29 cellular contexts compared by ENCODE assay signal in the genomic region with DNA sequence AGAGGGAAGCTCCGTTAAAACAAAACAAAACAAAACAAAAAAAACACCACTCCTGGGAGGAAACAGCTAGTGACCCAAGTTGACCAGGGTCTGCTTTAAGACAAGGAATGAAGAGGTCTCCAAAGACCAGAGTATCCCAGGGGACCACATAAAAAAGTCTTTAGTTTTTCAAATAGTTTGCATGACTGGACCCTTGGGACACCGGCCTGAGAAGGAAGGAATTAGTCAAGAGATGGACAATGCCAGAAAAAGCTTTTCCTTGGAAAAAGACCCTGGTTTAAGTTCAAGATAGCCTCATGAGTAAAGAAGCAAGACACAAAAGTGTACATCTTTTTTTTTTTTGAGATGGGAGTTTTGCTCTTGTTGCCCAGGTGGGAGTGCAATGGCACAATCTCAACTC. TPM values are rescaled to one million over a fixed set of nuclear protein-coding genes. Genes with fewer than 3 reads are reported as not detected.
"Had no signal": no experiment of that assay in that cellular context is flagged by ENCODE, and none has a peak within 500 bp of the region (broad histone marks: within the 10 kb centered on the region; RNA-seq: fewer than 3 reads in every experiment).

No MANE protein-coding gene starts in this region.

- H3K9me3 ChIP-seq: colonic mucosa had no signal

- H3K4me3 ChIP-seq: breast epithelium, cardiac muscle cell, colonic mucosa, esophagus squamous epithelium had no signal

- H3K27ac Mint-ChIP-seq: activated CD4-positive, alpha-beta T cell treated with anti-CD3 and anti-CD28 coated beads for 36 hours; activated CD4-positive, alpha-beta T cell treated with anti-CD3 and anti-CD28 coated beads, Interleukin-2, amount 10 ng/mL, durations not matched to agents 24 days and 14 days; activated CD8-positive, alpha-beta T cell treated with anti-CD3 and anti-CD28 coated beads for 36 hours; activated naive CD4-positive, alpha-beta T cell treated with anti-CD3 and anti-CD28 coated beads for 36 hours; activated naive CD4-positive, alpha-beta T cell treated with anti-CD3 and anti-CD28 coated beads, Interleukin-2, amount 50 U/mL, for 24 hours; activated naive CD8-positive, alpha-beta T cell treated with anti-CD3 and anti-CD28 coated beads for 36 hours; activated naive CD8-positive, alpha-beta T cell treated with anti-CD3 and anti-CD28 coated beads, Interleukin-2, amount 50 U/mL, for 24 hours; activated T-helper 1 cell treated with anti-CD3 and anti-CD28 coated beads, Interleukin-12 subunit alpha, Interleukin-12 subunit beta, Interleukin-2, Interleukin-4 antibody, amounts not matched to agents 30 ng/mL and 10 ng/mL and 1 ng/mL, durations not matched to agents 14 hours and 24 hours and 36 hours; activated T-helper 2 cell treated with anti-CD3 and anti-CD28 coated beads, Interferon-gamma antibody, Interleukin-2, Interleukin-4, amounts not matched to agents 10 μg/mL and 5 μg/mL and 100 μg/mL, durations not matched to agents 14 hours and 24 hours and 36 hours had no signal

- H3K27me3 ChIP-seq: ascending aorta, breast epithelium, cardiac muscle cell, colonic mucosa had no signal

- H3K4me1 ChIP-seq: breast epithelium, colonic mucosa had no signal

- H3K9me3 Mint-ChIP-seq: activated CD4-positive, alpha-beta T cell treated with anti-CD3 and anti-CD28 coated beads, Interleukin-2, amount 10 ng/mL, durations not matched to agents 24 days and 14 days; activated naive CD4-positive, alpha-beta T cell treated with anti-CD3 and anti-CD28 coated beads, Interleukin-2, amount 50 U/mL, for 24 hours; activated naive CD8-positive, alpha-beta T cell treated with anti-CD3 and anti-CD28 coated beads, Interleukin-2, amount 50 U/mL, for 24 hours; activated T-helper 2 cell treated with anti-CD3 and anti-CD28 coated beads, Interferon-gamma antibody, Interleukin-2, Interleukin-4, amounts not matched to agents 10 μg/mL and 5 μg/mL and 100 μg/mL, durations not matched to agents 14 hours and 24 hours and 36 hours had no signal

- H3K27ac ChIP-seq: ascending aorta, breast epithelium, cardiac muscle cell, colonic mucosa, epithelial cell of prostate, esophagus squamous epithelium had no signal

- DNase-seq: activated CD4-positive, alpha-beta T cell treated with anti-CD3 and anti-CD28 coated beads for 36 hours; activated CD4-positive, alpha-beta T cell treated with anti-CD3 and anti-CD28 coated beads, Interleukin-2, amount 10 ng/mL, durations not matched to agents 24 days and 14 days; activated CD4-positive, alpha-beta T cell treated with anti-CD3 and anti-CD28 coated beads, Interleukin-2, amount 50 U/mL, for 48 hours; activated CD4-positive, CD25-positive, alpha-beta regulatory T cell; activated CD4-positive, CD25-positive, alpha-beta regulatory T cell treated with anti-CD3 and anti-CD28 coated beads, Interleukin-2, amount 50 U/mL, for 72 hours; activated CD8-positive, alpha-beta memory T cell treated with anti-CD3 and anti-CD28 coated beads for 24 hours; activated CD8-positive, alpha-beta T cell treated with anti-CD3 and anti-CD28 coated beads for 36 hours; activated effector memory CD4-positive, alpha-beta T cell treated with anti-CD3 and anti-CD28 coated beads, Interleukin-2, amount 50 U/mL, for 16 hours; activated naive CD4-positive, alpha-beta T cell treated with anti-CD3 and anti-CD28 coated beads for 36 hours; activated naive CD8-positive, alpha-beta T cell treated with anti-CD3 and anti-CD28 coated beads for 36 hours; activated naive CD8-positive, alpha-beta T cell treated with anti-CD3 and anti-CD28 coated beads, Interleukin-2, amount 50 U/mL, for 24 hours; activated T-cell treated with anti-CD3 and anti-CD28 coated beads, Interleukin-2, amount 50 U/mL, for 48 hours; central memory CD4-positive, alpha-beta T cell; cerebellar nuclear complex; colonic mucosa; effector CD8-positive, alpha-beta T cell; esophagus squamous epithelium; foreskin fibroblast; head of caudate nucleus; T-helper 2 cell had no signal

- H3K4me1 Mint-ChIP-seq: activated CD4-positive, alpha-beta T cell treated with anti-CD3 and anti-CD28 coated beads for 36 hours; activated CD4-positive, alpha-beta T cell treated with anti-CD3 and anti-CD28 coated beads, Interleukin-2, amount 10 ng/mL, durations not matched to agents 24 days and 14 days; activated naive CD4-positive, alpha-beta T cell treated with anti-CD3 and anti-CD28 coated beads, Interleukin-2, amount 50 U/mL, for 24 hours; activated naive CD8-positive, alpha-beta T cell treated with anti-CD3 and anti-CD28 coated beads for 36 hours; activated naive CD8-positive, alpha-beta T cell treated with anti-CD3 and anti-CD28 coated beads, Interleukin-2, amount 50 U/mL, for 24 hours had no signal

- ATAC-seq: activated CD4-positive, alpha-beta T cell treated with anti-CD3 and anti-CD28 coated beads for 36 hours; activated CD8-positive, alpha-beta T cell treated with anti-CD3 and anti-CD28 coated beads for 36 hours; activated naive CD8-positive, alpha-beta T cell treated with anti-CD3 and anti-CD28 coated beads, Interleukin-2, amount 50 U/mL, for 24 hours had no signal

- H3K36me3 ChIP-seq: ascending aorta, breast epithelium, cardiac muscle cell, colonic mucosa, esophagus squamous epithelium had no signal

- H3K36me3 Mint-ChIP-seq: activated naive CD4-positive, alpha-beta T cell treated with anti-CD3 and anti-CD28 coated beads, Interleukin-2, amount 50 U/mL, for 24 hours; activated naive CD8-positive, alpha-beta T cell treated with anti-CD3 and anti-CD28 coated beads for 36 hours had no signal

- H3K27me3 Mint-ChIP-seq: brain had no signal

- H3K4me3 Mint-ChIP-seq: activated CD4-positive, alpha-beta T cell treated with anti-CD3 and anti-CD28 coated beads for 36 hours; activated CD4-positive, alpha-beta T cell treated with anti-CD3 and anti-CD28 coated beads, Interleukin-2, amount 10 ng/mL, durations not matched to agents 24 days and 14 days; activated CD8-positive, alpha-beta T cell treated with anti-CD3 and anti-CD28 coated beads for 36 hours; activated naive CD4-positive, alpha-beta T cell treated with anti-CD3 and anti-CD28 coated beads for 36 hours; activated naive CD4-positive, alpha-beta T cell treated with anti-CD3 and anti-CD28 coated beads, Interleukin-2, amount 50 U/mL, for 24 hours; activated naive CD8-positive, alpha-beta T cell treated with anti-CD3 and anti-CD28 coated beads for 36 hours; activated naive CD8-positive, alpha-beta T cell treated with anti-CD3 and anti-CD28 coated beads, Interleukin-2, amount 50 U/mL, for 24 hours; activated T-helper 1 cell treated with anti-CD3 and anti-CD28 coated beads, Interleukin-12 subunit alpha, Interleukin-12 subunit beta, Interleukin-2, Interleukin-4 antibody, amounts not matched to agents 30 ng/mL and 10 ng/mL and 1 ng/mL, durations not matched to agents 14 hours and 24 hours and 36 hours; brain had no signal

RNA-seq across cellular contexts. Expression of a gene that starts 12.5 kb away (rescaled TPM):
- total RNA-seq: activated CD4-positive, alpha-beta T cell treated with anti-CD3 and anti-CD28 coated beads, Interleukin-2, amount 10 ng/mL, durations not matched to agents 24 days and 14 days; activated CD8-positive, alpha-beta T cell treated with anti-CD3 and anti-CD28 coated beads for 36 hours; activated T-helper 1 cell treated with anti-CD3 and anti-CD28 coated beads, Interleukin-12 subunit alpha, Interleukin-12 subunit beta, Interleukin-2, Interleukin-4 antibody, amounts not matched to agents 30 ng/mL and 10 ng/mL and 1 ng/mL, durations not matched to agents 14 hours and 24 hours and 36 hours; activated T-helper 2 cell treated with anti-CD3 and anti-CD28 coated beads, Interferon-gamma antibody, Interleukin-2, Interleukin-4, amounts not matched to agents 10 μg/mL and 5 μg/mL and 100 μg/mL, durations not matched to agents 14 hours and 24 hours and 36 hours; T-helper 1 cell treated with Interleukin-12 subunit alpha and Interleukin-12 subunit beta and Interleukin-4 antibody, amounts not matched to agents 30 ng/mL and 1 ng/mL, for 36 hours had no signal

RNA-seq across cellular contexts. Expression of a gene that starts 36.8 kb away (rescaled TPM):
- total RNA-seq: activated CD4-positive, alpha-beta T cell treated with anti-CD3 and anti-CD28 coated beads for 36 hours; activated CD4-positive, alpha-beta T cell treated with anti-CD3 and anti-CD28 coated beads, Interleukin-2, amount 10 ng/mL, durations not matched to agents 24 days and 14 days; activated CD8-positive, alpha-beta T cell treated with anti-CD3 and anti-CD28 coated beads for 36 hours; activated T-helper 1 cell treated with anti-CD3 and anti-CD28 coated beads, Interleukin-12 subunit alpha, Interleukin-12 subunit beta, Interleukin-2, Interleukin-4 antibody, amounts not matched to agents 30 ng/mL and 10 ng/mL and 1 ng/mL, durations not matched to agents 14 hours and 24 hours and 36 hours; activated T-helper 2 cell treated with anti-CD3 and anti-CD28 coated beads, Interferon-gamma antibody, Interleukin-2, Interleukin-4, amounts not matched to agents 10 μg/mL and 5 μg/mL and 100 μg/mL, durations not matched to agents 14 hours and 24 hours and 36 hours; T-helper 1 cell treated with Interleukin-12 subunit alpha and Interleukin-12 subunit beta and Interleukin-4 antibody, amounts not matched to agents 30 ng/mL and 1 ng/mL, for 36 hours had no signal
